ENCODE assay signal across 1 cellular context in genomic region chr1:160353223-160353622, GRCh38.
TF ChIP-seq lines count a peak whose summit lies in the region.

No MANE protein-coding gene starts in this region.

TF ChIP-seq in SK-N-SH treated with all-trans-retinoic acid at 6 μM for 48 hours, 23 proteins besides CTCF, POLR2A, EP300 and RAD21 (continued from another document):
- TF ChIP-seq TSHZ2 (CRISPR knock-in tag; IDR thresholded peaks at IDR 0.05) = no peak
- TF ChIP-seq TOX (CRISPR knock-in tag; IDR thresholded peaks at IDR 0.05; ENCODE audit: borderline replicate concordance) = no peak
